In the genomic region with DNA sequence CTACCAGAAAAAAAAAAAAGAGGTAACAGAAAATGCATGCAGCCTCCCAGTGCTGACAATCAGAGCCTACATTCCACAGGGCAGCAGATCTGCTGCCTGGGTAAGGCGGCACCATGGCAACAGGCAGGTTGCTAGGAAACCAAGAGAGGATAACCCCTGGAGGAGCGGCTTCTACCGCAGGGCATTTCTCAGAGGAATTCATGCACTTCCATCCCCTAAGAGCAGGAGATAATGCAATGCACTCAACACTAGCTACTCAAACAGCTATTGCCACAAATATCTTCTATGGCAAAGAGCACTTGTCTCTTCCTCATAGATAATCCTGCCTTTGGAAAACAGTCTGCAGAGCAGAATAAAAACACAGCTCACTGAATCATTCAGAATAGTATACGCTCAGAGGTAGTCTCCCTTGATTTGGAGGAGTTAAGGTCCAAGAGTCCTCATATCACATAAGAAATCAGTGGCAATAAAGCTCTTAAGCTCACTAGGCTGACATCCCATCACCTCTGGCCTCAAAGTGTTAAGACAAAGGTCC, we compare ENCODE assay signal across 9 cellular contexts. TPM values are rescaled to one million over a fixed set of nuclear protein-coding genes. Genes with fewer than 3 reads are reported as not detected.
DNase-seq lines count a peak whose midpoint lies in the region; ATAC-seq and TF ChIP-seq lines count a peak whose summit lies in the region.
"Had no signal": no experiment of that assay in that cellular context is flagged by ENCODE, and none has a peak within 500 bp of the region (broad histone marks: within the 10 kb centered on the region; RNA-seq: fewer than 3 reads in every experiment).

No MANE protein-coding gene starts in this region.

- peak overlapping the region; percentile 31 for H3K4me3 ChIP-seq in BE2C (ENCODE audit: low read depth, low read length)
- no peak overlapping the region for H3K4me3 ChIP-seq in Jurkat, Clone E6-1 (ENCODE audit: low read length)
- H3K4me3 ChIP-seq in foreskin fibroblast (ENCODE audit: low read depth in 1 of 2, low read length in 2 of 2) = no peak overlapping the region

- H3K36me3 Mint-ChIP-seq in T-helper 17 cell (ENCODE audit: low read depth) (peaks cover 6% of the 10 kb centered on the region), osteocyte (ENCODE audit: unreplicated experiment) (peaks cover 3% of the 10 kb centered on the region)
- H3K36me3 Mint-ChIP-seq: activated naive CD8-positive, alpha-beta T cell had no signal

- no peaks in the 10 kb centered on the region for H3K27me3 Mint-ChIP-seq in T-helper 17 cell
- no peaks in the 10 kb centered on the region for H3K27me3 Mint-ChIP-seq in osteocyte (ENCODE audit: unreplicated experiment)
- H3K27me3 Mint-ChIP-seq: activated naive CD8-positive, alpha-beta T cell had no signal

- CTCF ChIA-PET in GM10248 (lab: Yijun Ruan, JAX) = interaction anchor here (0.7 to 11.2 kb wide), 4 partner anchors 9 to 58 kb away, joined by 3 to 90 read pairs (median 26); partner anchors contain the start of gene PSAP

- no peak overlapping the region for H3K4me3 Mint-ChIP-seq in T-helper 17 cell
- H3K4me3 Mint-ChIP-seq in osteocyte (ENCODE audit: unreplicated experiment) = peak overlapping the region; percentile 16
- H3K4me3 Mint-ChIP-seq: activated naive CD8-positive, alpha-beta T cell had no signal

- H3K4me1 Mint-ChIP-seq in T-helper 17 cell = peaks cover 55% of the 10 kb centered on the region
- H3K4me1 Mint-ChIP-seq in osteocyte (ENCODE audit: unreplicated experiment) = peaks cover 63% of the 10 kb centered on the region

- ATAC-seq in T-helper 17 cell (no peak), GM21526 (IDR thresholded peaks at IDR 0.05; ENCODE audit: low FRiP score, unreplicated experiment) (no peak), HG03095 (IDR thresholded peaks at IDR 0.05; ENCODE audit: unreplicated experiment) (no peak)

- no peaks in the 10 kb centered on the region for H3K9me3 Mint-ChIP-seq in osteocyte (ENCODE audit: unreplicated experiment)

- H3K9me3 ChIP-seq in BE2C (no peaks in the 10 kb centered on the region), T-helper 17 cell (ENCODE audit: control insufficient read depth, low read length, poor library complexity, severe bottlenecking) (no peaks in the 10 kb centered on the region)

- H3K27me3 ChIP-seq in BE2C = no peaks in the 10 kb centered on the region

- H3K36me3 ChIP-seq in BE2C = peaks cover 5% of the 10 kb centered on the region; the same call in 1 of the 2 replicates

- POLR2A ChIA-PET in GM10248 (lab: Yijun Ruan, JAX) = interaction anchor here (1.1 to 5.0 kb wide), 2 partner anchors 9 to 10 kb away, joined by 4 to 25 read pairs; partner anchors contain the start of gene PSAP

- TF ChIP-seq CTCF in BE2C (IDR thresholded peaks at IDR 0.05; ENCODE audit: low read depth, low read length) = no peak
- TF ChIP-seq CTCF in foreskin fibroblast (IDR thresholded peaks at IDR 0.05; ENCODE audit: low read depth, low read length) = no peak
- TF ChIP-seq CTCF in osteocyte (IDR thresholded peaks at IDR 0.05) = no peak
- TF ChIP-seq CTCF in GM10248 (IDR thresholded peaks at IDR 0.05; ENCODE audit: control extremely low read depth, extremely low read depth, low read depth, missing control alignments) = no peak

- DNase-seq in BE2C (peak; percentile 93), T-helper 17 cell (no peak), foreskin fibroblast (peak; percentile 92 to 95), osteocyte (ENCODE audit: extremely low spot score, unreplicated experiment) (peak; percentile 94), GM10248 (ENCODE audit: extremely low spot score) (no peak)
- peak; percentile 83 for DNase-seq in Jurkat, Clone E6-1 (ENCODE audit: low read depth, low spot score)

- peak overlapping the region; percentile 27 for H3K27ac Mint-ChIP-seq in T-helper 17 cell
- H3K27ac Mint-ChIP-seq in osteocyte (ENCODE audit: unreplicated experiment) = peak overlapping the region; percentile 92
- H3K27ac Mint-ChIP-seq: activated naive CD8-positive, alpha-beta T cell had no signal

- peaks cover 42% of the 10 kb centered on the region for H3K4me1 ChIP-seq in BE2C

RNA-seq across cellular contexts. Expression of gene PSAP, which starts 10.8 kb away (rescaled TPM):
- 1,064 TPM for polyA plus RNA-seq in BE2C (2012; ENCODE audit: insufficient read depth, insufficient read length, low read depth)
- polyA plus RNA-seq in Jurkat, Clone E6-1 (2012; ENCODE audit: insufficient read depth, insufficient read length) = 254 TPM
- total RNA-seq in T-helper 17 cell (100 to 1,000 TPM; 225 to 235 TPM), osteocyte (1,262 and 1,314 TPM in 2 replicates)

Comparison
In these comparisons a context has a peak if more than half of its experiments do, and no peak if none do; other contexts are left out.
1. DNase-seq: peak in BE2C (single experiment), Jurkat, Clone E6-1 (single experiment), foreskin fibroblast (2 of 2) and osteocyte (single experiment); none in T-helper 17 cell (0 of 3) and GM10248 (single experiment).